25 cellular contexts compared by ENCODE assay signal in genomic region chr9:114031948-114032688, GRCh38. TPM values are rescaled to one million over a fixed set of nuclear protein-coding genes. Genes with fewer than 3 reads are reported as not detected.
A peak's percentile ranks its signal among the peaks of the same experiment; 100 is the strongest.
DNase-seq lines count a peak whose midpoint lies in the region; ATAC-seq and TF ChIP-seq lines count a peak whose summit lies in the region.
"Had no signal": no experiment of that assay in that cellular context is flagged by ENCODE, and none has a peak within 500 bp of the region (broad histone marks: within the 10 kb centered on the region; RNA-seq: fewer than 3 reads in every experiment).

No MANE protein-coding gene starts in this region.

- no peak overlapping the region for H3K4me3 ChIP-seq in prostate gland
- H3K4me3 ChIP-seq: stomach, transverse colon had no signal

- H3K36me3 Mint-ChIP-seq in activated CD8-positive, alpha-beta memory T cell treated with anti-CD3 and anti-CD28 coated beads, Interleukin-2, amount 10 ng/mL, durations not matched to agents 7 days and 5 days, result no peaks in the 10 kb centered on the region
- H3K36me3 Mint-ChIP-seq: activated naive CD8-positive, alpha-beta T cell treated with anti-CD3 and anti-CD28 coated beads, Interleukin-2, amount 10 ng/mL, durations not matched to agents 7 days and 5 days; natural killer cell treated with Interleukin-12 subunit alpha and Interleukin-12 subunit beta and Interleukin-15 and Interleukin-18, amount 100 ng/mL, for 72 hours had no signal

- H3K4me3 Mint-ChIP-seq in activated CD8-positive, alpha-beta memory T cell treated with anti-CD3 and anti-CD28 coated beads, Interleukin-2, amount 10 ng/mL, durations not matched to agents 7 days and 5 days, result no peak overlapping the region
- H3K4me3 Mint-ChIP-seq: activated CD4-positive, alpha-beta T cell treated with anti-CD3 and anti-CD28 coated beads for 36 hours; activated naive CD8-positive, alpha-beta T cell treated with anti-CD3 and anti-CD28 coated beads, Interleukin-2, amount 10 ng/mL, durations not matched to agents 7 days and 5 days; natural killer cell treated with Interleukin-12 subunit alpha and Interleukin-12 subunit beta and Interleukin-15 and Interleukin-18, amount 100 ng/mL, for 72 hours had no signal

- H3K36me3 ChIP-seq in prostate gland, result no peaks in the 10 kb centered on the region

- peaks cover 4% of the 10 kb centered on the region for H3K4me1 Mint-ChIP-seq in activated CD8-positive, alpha-beta memory T cell treated with anti-CD3 and anti-CD28 coated beads, Interleukin-2, amount 10 ng/mL, durations not matched to agents 7 days and 5 days
- H3K4me1 Mint-ChIP-seq: activated CD4-positive, alpha-beta T cell treated with anti-CD3 and anti-CD28 coated beads for 36 hours had no signal

- WGBS in prostate gland, result 86% methylated on average over 11 of the region's 11 CpGs

- intact Hi-C loops in prostate gland (cut with DNase I), result loop anchor here (2.0 to 10.0 kb wide), 2 partner anchors 225 to 347 kb away; no protein-coding TSS in a partner anchor

- no peaks in the 10 kb centered on the region for H3K4me1 ChIP-seq in prostate gland (replicated peaks)
- H3K4me1 ChIP-seq: stomach, transverse colon had no signal

- no peak for TF ChIP-seq CTCF in prostate gland (IDR thresholded peaks at IDR 0.05)

- H3K27me3 Mint-ChIP-seq in activated CD8-positive, alpha-beta memory T cell treated with anti-CD3 and anti-CD28 coated beads, Interleukin-2, amount 10 ng/mL, durations not matched to agents 7 days and 5 days, result no peaks in the 10 kb centered on the region
- H3K27me3 Mint-ChIP-seq: activated CD4-positive, alpha-beta T cell treated with anti-CD3 and anti-CD28 coated beads for 36 hours; activated naive CD8-positive, alpha-beta T cell treated with anti-CD3 and anti-CD28 coated beads, Interleukin-2, amount 10 ng/mL, durations not matched to agents 7 days and 5 days; natural killer cell treated with Interleukin-12 subunit alpha and Interleukin-12 subunit beta and Interleukin-15 and Interleukin-18, amount 100 ng/mL, for 72 hours had no signal

- H3K9me3 Mint-ChIP-seq in activated CD8-positive, alpha-beta memory T cell treated with anti-CD3 and anti-CD28 coated beads, Interleukin-2, amount 10 ng/mL, durations not matched to agents 7 days and 5 days (ENCODE audit: low read depth), result no peaks in the 10 kb centered on the region
- H3K9me3 Mint-ChIP-seq: activated naive CD8-positive, alpha-beta T cell treated with anti-CD3 and anti-CD28 coated beads, Interleukin-2, amount 10 ng/mL, durations not matched to agents 7 days and 5 days; natural killer cell treated with Interleukin-12 subunit alpha and Interleukin-12 subunit beta and Interleukin-15 and Interleukin-18, amount 100 ng/mL, for 72 hours had no signal

- H3K27ac ChIP-seq in prostate gland, result no peak overlapping the region
- H3K27ac ChIP-seq: stomach, transverse colon had no signal

- peak; percentile 7 for DNase-seq in NCI-H1694 treated with DMSO at 0.1 percent for 48 hours (lab: John Stamatoyannopoulos, UW)
- no peak for DNase-seq in NCI-H1694 (lab: John Stamatoyannopoulos, UW)
- DNase-seq in activated CD8-positive, alpha-beta memory T cell treated with anti-CD3 and anti-CD28 coated beads, Interleukin-2, amount 10 ng/mL, durations not matched to agents 7 days and 5 days, result peak; percentile 30
- DNase-seq in left lobe of liver (ENCODE audit: low spot score), result peak; percentile 38
- peak; percentile 3 for DNase-seq in prostate gland (ENCODE audit: low spot score)
- DNase-seq: activated CD4-positive, alpha-beta T cell treated with anti-CD3 and anti-CD28 coated beads for 36 hours; activated naive CD8-positive, alpha-beta T cell treated with anti-CD3 and anti-CD28 coated beads, Interleukin-2, amount 10 ng/mL, durations not matched to agents 7 days and 5 days; central memory CD4-positive, alpha-beta T cell; DND-41; HCEC 1CT; NCI-H1048; NCI-H187 treated with DMSO at 0.1 percent for 48 hours; NCI-H345; NCI-H774; stomach; transverse colon had no signal

- no peaks in the 10 kb centered on the region for H3K27me3 ChIP-seq in prostate gland (replicated peaks; ENCODE audit: insufficient read depth)
- H3K27me3 ChIP-seq: stomach, transverse colon had no signal

- CTCF ChIA-PET in activated CD8-positive, alpha-beta memory T cell treated with anti-CD3 and anti-CD28 coated beads, Interleukin-2, amount 10 ng/mL, durations not matched to agents 7 days and 5 days (lab: Charles Lee), result no interaction called here

- no peak overlapping the region for H3K27ac Mint-ChIP-seq in activated CD8-positive, alpha-beta memory T cell treated with anti-CD3 and anti-CD28 coated beads, Interleukin-2, amount 10 ng/mL, durations not matched to agents 7 days and 5 days
- H3K27ac Mint-ChIP-seq: activated CD4-positive, alpha-beta T cell treated with anti-CD3 and anti-CD28 coated beads for 36 hours; activated naive CD8-positive, alpha-beta T cell treated with anti-CD3 and anti-CD28 coated beads, Interleukin-2, amount 10 ng/mL, durations not matched to agents 7 days and 5 days; natural killer cell treated with Interleukin-12 subunit alpha and Interleukin-12 subunit beta and Interleukin-15 and Interleukin-18, amount 100 ng/mL, for 72 hours had no signal

- no peaks in the 10 kb centered on the region for H3K9me3 ChIP-seq in prostate gland
- H3K9me3 ChIP-seq: stomach, transverse colon had no signal

- no peak for ATAC-seq in activated CD8-positive, alpha-beta memory T cell treated with anti-CD3 and anti-CD28 coated beads, Interleukin-2, amount 10 ng/mL, durations not matched to agents 7 days and 5 days
- ATAC-seq in left lobe of liver, result no peak
- no peak for ATAC-seq in GM21528 (IDR thresholded peaks at IDR 0.05; ENCODE audit: low FRiP score, unreplicated experiment)
- no peak for ATAC-seq in HG02970 (IDR thresholded peaks at IDR 0.05; ENCODE audit: low FRiP score, unreplicated experiment)
- ATAC-seq in GM19023 (IDR thresholded peaks at IDR 0.05; ENCODE audit: unreplicated experiment), result no peak
- ATAC-seq: activated CD4-positive, alpha-beta T cell treated with anti-CD3 and anti-CD28 coated beads for 36 hours; HepG2; natural killer cell treated with Interleukin-12 subunit alpha and Interleukin-12 subunit beta and Interleukin-15 and Interleukin-18, amount 100 ng/mL, for 72 hours had no signal

- TF ChIP-seq POLR2A in prostate gland (IDR thresholded peaks at IDR 0.05), result no peak

RNA-seq across cellular contexts. Expression of gene AMBP, which starts 46.0 kb away (rescaled TPM):
- not detected for total RNA-seq in activated CD8-positive, alpha-beta memory T cell treated with anti-CD3 and anti-CD28 coated beads, Interleukin-2, amount 10 ng/mL, durations not matched to agents 7 days and 5 days
- 6,364 TPM for total RNA-seq in left lobe of liver
- total RNA-seq in prostate gland, result 1 to 10 TPM in 1 of 2 donors, under 1 TPM in 1; 0.23 to 1.5 TPM
- total RNA-seq: activated CD4-positive, alpha-beta T cell treated with anti-CD3 and anti-CD28 coated beads for 36 hours; activated naive CD8-positive, alpha-beta T cell treated with anti-CD3 and anti-CD28 coated beads, Interleukin-2, amount 10 ng/mL, durations not matched to agents 7 days and 5 days; astrocyte; dermis microvascular lymphatic vessel endothelial cell; LHCN-M2; natural killer cell treated with Interleukin-12 subunit alpha and Interleukin-12 subunit beta and Interleukin-15 and Interleukin-18, amount 100 ng/mL, for 72 hours; T-helper 1 cell treated with Interleukin-12 subunit alpha and Interleukin-12 subunit beta and Interleukin-4 antibody, amounts not matched to agents 30 ng/mL and 1 ng/mL, for 36 hours had no signal

Comparison
In these comparisons a context has a peak if more than half of its experiments do, and no peak if none do; other contexts are left out.
1. RNA of gene AMBP, which starts 46.0 kb away (total RNA-seq): 6,364 TPM in left lobe of liver (single experiment); 0.23 to 1.5 TPM in prostate gland and not detected in activated CD8-positive, alpha-beta memory T cell treated with anti-CD3 and anti-CD28 coated beads, Interleukin-2, amount 10 ng/mL, durations not matched to agents 7 days and 5 days; every median in the first group is over 1,000 times any median in the second.